In the genomic region with DNA sequence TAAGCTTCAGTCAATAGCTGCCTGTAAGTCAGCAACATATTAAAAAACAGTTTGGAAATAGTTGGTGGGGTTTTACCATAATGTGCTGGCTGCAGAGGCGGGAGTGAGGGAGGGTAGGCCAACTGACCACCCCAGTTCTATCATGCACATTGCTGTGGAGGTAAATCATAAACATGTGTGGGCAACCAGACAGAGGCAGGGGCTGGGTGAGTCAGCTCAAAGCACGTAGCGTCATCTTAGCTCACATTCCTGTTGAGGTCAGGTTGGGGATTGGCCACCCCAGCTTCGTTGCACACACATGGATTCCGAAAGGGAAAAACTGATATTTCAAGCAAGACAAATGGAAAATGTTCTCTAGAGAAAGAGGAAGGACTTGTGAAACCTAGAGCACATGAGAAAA, we compare ENCODE assay signal across 1 cellular context.
TF ChIP-seq lines count a peak whose summit lies in the region.

No MANE protein-coding gene starts in this region.

TF ChIP-seq in SK-N-SH, 30 proteins besides CTCF, POLR2A, EP300 and RAD21 (continued from another document):
- TF ChIP-seq, protein P1, sequence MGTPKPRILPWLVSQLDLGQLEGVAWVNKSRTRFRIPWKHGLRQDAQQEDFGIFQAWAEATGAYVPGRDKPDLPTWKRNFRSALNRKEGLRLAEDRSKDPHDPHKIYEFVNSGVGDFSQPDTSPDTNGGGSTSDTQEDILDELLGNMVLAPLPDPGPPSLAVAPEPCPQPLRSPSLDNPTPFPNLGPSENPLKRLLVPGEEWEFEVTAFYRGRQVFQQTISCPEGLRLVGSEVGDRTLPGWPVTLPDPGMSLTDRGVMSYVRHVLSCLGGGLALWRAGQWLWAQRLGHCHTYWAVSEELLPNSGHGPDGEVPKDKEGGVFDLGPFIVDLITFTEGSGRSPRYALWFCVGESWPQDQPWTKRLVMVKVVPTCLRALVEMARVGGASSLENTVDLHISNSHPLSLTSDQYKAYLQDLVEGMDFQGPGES (IDR thresholded peaks at IDR 0.05; ENCODE audit: low read depth, low read length), result no peak
